ENCODE assay signal across 13 cellular contexts in the genomic region with DNA sequence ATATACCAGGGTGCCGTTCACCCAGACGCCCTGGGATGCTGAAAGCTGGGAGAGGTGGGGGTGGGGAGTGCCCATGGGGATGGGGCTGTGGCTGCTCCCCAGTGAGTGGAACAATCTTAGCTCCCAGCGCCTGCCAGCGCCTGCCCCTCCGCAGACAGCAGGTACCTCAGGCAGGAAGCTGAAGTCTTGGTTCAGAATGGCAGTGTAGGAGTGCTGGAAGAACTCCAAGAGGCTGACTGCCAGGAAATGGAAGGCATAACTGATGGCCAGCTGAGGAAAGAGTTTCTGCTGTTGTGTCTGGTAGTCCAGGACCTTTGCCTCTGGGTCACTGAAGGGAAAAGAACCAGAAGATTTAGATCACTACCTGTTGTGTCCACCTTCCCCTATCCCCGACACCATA. TPM values are rescaled to one million over a fixed set of nuclear protein-coding genes. Genes with fewer than 3 reads are reported as not detected.
DNase-seq lines count a peak whose midpoint lies in the region; ATAC-seq and TF ChIP-seq lines count a peak whose summit lies in the region.
"Had no signal": no experiment of that assay in that cellular context is flagged by ENCODE, and none has a peak within 500 bp of the region (broad histone marks: within the 10 kb centered on the region; RNA-seq: fewer than 3 reads in every experiment).

No MANE protein-coding gene starts in this region.

- no peak overlapping the region for H3K4me3 ChIP-seq in colonic mucosa
- H3K4me3 ChIP-seq: uterus had no signal

- H3K27ac ChIP-seq in colonic mucosa: no peak overlapping the region
- H3K27ac ChIP-seq: uterus had no signal

- no peak for TF ChIP-seq CTCF in colonic mucosa (IDR thresholded peaks at IDR 0.05)

- H3K4me1 ChIP-seq in colonic mucosa: peaks cover 7% of the 10 kb centered on the region
- H3K4me1 ChIP-seq: uterus had no signal

- H3K9ac ChIP-seq in colonic mucosa (ENCODE audit: low read depth in 2 of 2, low read length in 2 of 2): peak overlapping the region in 1 of 2 donors; percentile 31

- intact Hi-C loops in colonic mucosa (cut with DNase I): no loop called here

- no peaks in the 10 kb centered on the region for H3K27me3 ChIP-seq in colonic mucosa
- H3K27me3 ChIP-seq: uterus had no signal

- DNase-seq in DMS79 treated with DMSO at 0.1 percent for 48 hours (lab: John Stamatoyannopoulos, UW) (peak; percentile 43), NCI-H2029 treated with DMSO at 0.1 percent for 48 hours (lab: John Stamatoyannopoulos, UW) (peak; percentile 11), colonic mucosa (peak; percentile 75), medulla oblongata (ENCODE audit: extremely low spot score) (peak; percentile 15), NCI-H1930 (lab: John Stamatoyannopoulos, UW) (no peak)
- DNase-seq in activated CD8-positive, alpha-beta memory T cell treated with anti-CD3 and anti-CD28 coated beads for 24 hours: no peak
- DNase-seq: effector CD4-positive, alpha-beta T cell; NCI-H1436 treated with DMSO at 0.1 percent for 48 hours; stimulated activated CD4-positive, alpha-beta T cell treated with anti-CD3 and anti-CD28 coated beads, Interleukin-4, amount 100 ng/mL, for 4 hours; SW 1271 had no signal

- no peaks in the 10 kb centered on the region for H3K9me3 ChIP-seq in colonic mucosa
- H3K9me3 ChIP-seq: uterus had no signal

- no peak for ATAC-seq in GM18861 (IDR thresholded peaks at IDR 0.05; ENCODE audit: unreplicated experiment)
- no peak for ATAC-seq in GM18873 (IDR thresholded peaks at IDR 0.05; ENCODE audit: low FRiP score, unreplicated experiment)

- H3K36me3 ChIP-seq in colonic mucosa: no peaks in the 10 kb centered on the region
- H3K36me3 ChIP-seq: uterus had no signal

RNA-seq across cellular contexts. Expression of a gene that starts 8.4 kb away (rescaled TPM):
- 10 to 100 TPM; 14.6 to 22.4 TPM for total RNA-seq in colonic mucosa

RNA-seq across cellular contexts. Expression of a gene that starts 36.7 kb away (rescaled TPM):
- 10 to 100 TPM in 1 of 2 donors, 1 to 10 TPM in 1; 8.1 to 10.2 TPM for total RNA-seq in colonic mucosa

RNA-seq across cellular contexts. Expression of a gene that starts 48.6 kb away (rescaled TPM):
- 1 to 10 TPM; 2.2 to 5.1 TPM for total RNA-seq in colonic mucosa

Comparison
In these comparisons a context has a peak if more than half of its experiments do, and no peak if none do; other contexts are left out.
1. DNase-seq: peak in DMS79 treated with DMSO at 0.1 percent for 48 hours (single experiment), NCI-H2029 treated with DMSO at 0.1 percent for 48 hours (single experiment), colonic mucosa (single experiment) and medulla oblongata (single experiment); none in NCI-H1930 (0 of 2) and activated CD8-positive, alpha-beta memory T cell treated with anti-CD3 and anti-CD28 coated beads for 24 hours (single experiment).